9 cellular contexts compared by ENCODE assay signal in the genomic region with DNA sequence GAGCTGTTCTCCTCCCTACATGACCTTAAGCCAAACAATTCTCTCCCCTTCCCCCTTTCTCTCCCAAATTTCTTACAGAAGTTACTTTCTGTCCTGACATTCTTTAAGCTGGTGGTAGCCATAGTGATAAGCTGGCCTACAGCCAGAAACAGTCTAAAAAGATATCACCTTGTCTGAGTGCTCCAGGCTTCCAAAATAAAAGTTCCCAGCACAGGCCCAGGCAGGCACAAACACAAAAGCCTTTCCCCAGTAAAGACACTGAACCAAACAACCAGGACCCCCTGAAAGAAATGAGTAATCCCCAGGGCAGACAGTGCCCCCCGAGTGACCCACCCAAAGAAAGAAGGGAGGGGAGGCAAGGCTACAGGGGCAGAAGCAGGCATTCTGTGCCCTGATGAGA. TPM values are rescaled to one million over a fixed set of nuclear protein-coding genes. Genes with fewer than 3 reads are reported as not detected.
DNase-seq lines count a peak whose midpoint lies in the region; ATAC-seq and TF ChIP-seq lines count a peak whose summit lies in the region.
"Had no signal": no experiment of that assay in that cellular context is flagged by ENCODE, and none has a peak within 500 bp of the region (broad histone marks: within the 10 kb centered on the region; RNA-seq: fewer than 3 reads in every experiment).

No MANE protein-coding gene starts in this region.

- H2BK5ac ChIP-seq in neuronal stem cell (ENCODE audit: low read length): no peak overlapping the region

- H3K36me3 ChIP-seq in esophagus squamous epithelium (no peaks in the 10 kb centered on the region), neuronal stem cell (replicated peaks in 1 of 2; ENCODE audit: control insufficient read depth in 2 of 2, insufficient read depth in 2 of 2, low read length in 2 of 2) (no peaks in the 10 kb centered on the region)

- WGBS in esophagus squamous epithelium, 2 donors: 0 to 42% methylated on average over 1 of the region's 1 CpG
- WGBS in neuronal stem cell (ENCODE audit: extremely low coverage in 2 of 2, insufficient read length in 2 of 2, insufficient replicate concordance in 1 of 2), 2 donors: no CpG with 5 or more reads among the region's 1 CpG

- H2AK5ac ChIP-seq in neuronal stem cell (ENCODE audit: low read depth, low read length): no peak overlapping the region

- H3K27me3 ChIP-seq in esophagus squamous epithelium: no peaks in the 10 kb centered on the region
- no peaks in the 10 kb centered on the region for H3K27me3 ChIP-seq in neuronal stem cell (ENCODE audit: control insufficient read depth in 3 of 3, insufficient read depth in 3 of 3, low read depth in 1 of 3, low read length in 3 of 3)

- no peak overlapping the region for H2BK15ac ChIP-seq in neuronal stem cell (ENCODE audit: low read length)

- H3K18ac ChIP-seq in neuronal stem cell (ENCODE audit: low read length): no peak overlapping the region

- no peak overlapping the region for H2BK12ac ChIP-seq in neuronal stem cell (ENCODE audit: low read length)

- TF ChIP-seq CTCF in esophagus squamous epithelium (IDR thresholded peaks at IDR 0.05): no peak

- DNase-seq in CD1c-positive myeloid dendritic cell (ENCODE audit: extremely low spot score) (peak; percentile 21), NCI-H510A treated with DMSO at 0.1 percent for 48 hours (lab: John Stamatoyannopoulos, UW) (peak; percentile 17), esophagus squamous epithelium (lab: John Stamatoyannopoulos, UW) (no peak), neuronal stem cell (ENCODE audit: low spot score) (peak; percentile 20), 8988T (no peak), SKM-1 (lab: John Stamatoyannopoulos, UW; ENCODE audit: unreplicated experiment) (no peak)
- no peak for DNase-seq in stimulated activated CD4-positive, alpha-beta T cell treated with anti-CD3 and anti-CD28 coated beads, Interleukin-12 subunit alpha, Interleukin-12 subunit beta, amount 100 ng/mL, for 4 hours
- DNase-seq: activated CD4-positive, alpha-beta memory T cell treated with anti-CD3 and anti-CD28 coated beads, Interleukin-2, amount 10 ng/mL, durations not matched to agents 7 days and 5 days had no signal

- no peak overlapping the region for H2BK120ac ChIP-seq in neuronal stem cell (ENCODE audit: low read depth, low read length)

- H3K4ac ChIP-seq in neuronal stem cell (ENCODE audit: low read length): no peak overlapping the region

- H3K14ac ChIP-seq in neuronal stem cell (ENCODE audit: low read length): no peak overlapping the region

- TF ChIP-seq POLR2A in esophagus squamous epithelium (IDR thresholded peaks at IDR 0.05): no peak

- no peak overlapping the region for H3K9ac ChIP-seq in neuronal stem cell (ENCODE audit: low read depth, low read length, poor library complexity)

- H3K23ac ChIP-seq in neuronal stem cell (ENCODE audit: low read depth, low read length, poor library complexity): no peak overlapping the region

- no peak overlapping the region for H4K8ac ChIP-seq in neuronal stem cell (ENCODE audit: low read depth, low read length)

- H3K4me3 ChIP-seq in esophagus squamous epithelium (no peak overlapping the region), neuronal stem cell (ENCODE audit: low read length in 2 of 2) (no peak overlapping the region)

- peak overlapping the region; percentile 72 for H2AFZ ChIP-seq in neuronal stem cell (ENCODE audit: low read length)

- H3K79me1 ChIP-seq in neuronal stem cell (ENCODE audit: low read depth, low read length): no peaks in the 10 kb centered on the region

- H3K4me1 ChIP-seq in esophagus squamous epithelium (peaks cover 12 to 57% (median 39%) of the 10 kb centered on the region in 3 donors), neuronal stem cell (ENCODE audit: control insufficient read depth in 2 of 2, insufficient read depth in 1 of 2, low read depth in 1 of 2, low read length in 2 of 2) (peaks cover 22 to 35% of the 10 kb centered on the region in 2 donors)

- no peak overlapping the region for H4K91ac ChIP-seq in neuronal stem cell (ENCODE audit: low read depth, low read length, poor library complexity)

- H3K27ac ChIP-seq in esophagus squamous epithelium: peak overlapping the region; percentile 11 to 72 (median 33)
- peak overlapping the region; percentile 46 for H3K27ac ChIP-seq in neuronal stem cell (replicated peaks; ENCODE audit: low read length)

- H3K9me3 ChIP-seq in esophagus squamous epithelium (no peaks in the 10 kb centered on the region), neuronal stem cell (replicated peaks in 1 of 2; ENCODE audit: control insufficient read depth in 2 of 2, insufficient read depth in 1 of 2, low read depth in 1 of 2, low read length in 2 of 2) (no peaks in the 10 kb centered on the region)

- no peak overlapping the region for H3K4me2 ChIP-seq in neuronal stem cell (ENCODE audit: insufficient read depth, low read length, poor library complexity, severe bottlenecking)

- intact Hi-C loops in esophagus squamous epithelium (cut with DNase I): no loop called here

- ATAC-seq in GM21367 (IDR thresholded peaks at IDR 0.05; ENCODE audit: unreplicated experiment): no peak

RNA-seq across cellular contexts. Expression of gene SIL1, which starts 19.2 kb away (rescaled TPM):
- 10 to 100 TPM; 18.0 to 34.6 (median 18.3) TPM for total RNA-seq in esophagus squamous epithelium
- polyA plus RNA-seq in neuronal stem cell (2013, experiment 1 of 2): 7.3 TPM
- 6.5 TPM for polyA plus RNA-seq in neuronal stem cell (2013, experiment 2 of 2)

Comparison
In these comparisons a context has a peak if more than half of its experiments do, and no peak if none do; other contexts are left out.
1. DNase-seq: peak in CD1c-positive myeloid dendritic cell (single experiment), NCI-H510A treated with DMSO at 0.1 percent for 48 hours (single experiment) and neuronal stem cell (single experiment); none in esophagus squamous epithelium (single experiment), 8988T (single experiment), SKM-1 (single experiment) and stimulated activated CD4-positive, alpha-beta T cell treated with anti-CD3 and anti-CD28 coated beads, Interleukin-12 subunit alpha, Interleukin-12 subunit beta, amount 100 ng/mL, for 4 hours (single experiment).